22 cellular contexts compared by ENCODE assay signal in the genomic region with DNA sequence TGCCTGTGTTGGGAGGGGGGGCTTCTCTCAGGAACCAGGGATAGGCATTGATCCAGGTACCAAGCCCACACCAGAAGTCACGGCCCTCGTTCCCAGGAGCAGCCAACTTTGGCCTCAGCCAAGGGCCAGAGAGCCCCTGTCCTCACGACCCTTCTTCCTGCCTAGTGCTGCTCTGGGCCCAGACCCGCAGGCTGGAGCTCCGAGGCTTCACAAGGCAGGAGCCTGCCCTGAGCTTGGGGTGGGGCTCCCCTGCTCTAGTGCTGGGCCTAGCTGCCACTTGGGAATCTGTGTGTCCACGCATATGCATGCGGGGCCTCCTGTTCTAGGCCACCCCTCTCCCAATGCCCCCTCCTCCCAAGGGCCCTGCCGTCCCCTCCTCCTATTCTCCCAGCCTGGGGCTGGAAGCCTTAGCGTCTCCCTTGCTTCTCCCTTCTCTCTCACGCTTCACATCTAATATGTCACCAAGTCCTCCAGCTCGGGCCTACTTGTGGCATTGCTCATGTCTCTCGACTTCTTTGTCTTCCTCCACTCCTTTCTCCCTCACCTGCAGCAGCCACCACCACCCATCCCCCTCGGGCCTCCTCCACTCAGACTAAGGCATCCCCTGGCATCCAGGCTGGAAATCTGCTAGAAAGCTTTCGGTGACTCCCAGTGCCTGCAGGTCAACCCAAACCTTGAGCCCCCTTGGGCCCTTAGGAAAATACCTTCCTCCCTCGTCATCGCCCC. TPM values are rescaled to one million over a fixed set of nuclear protein-coding genes. Genes with fewer than 3 reads are reported as not detected.
DNase-seq lines count a peak whose midpoint lies in the region; ATAC-seq and TF ChIP-seq lines count a peak whose summit lies in the region.
"Had no signal": no experiment of that assay in that cellular context is flagged by ENCODE, and none has a peak within 500 bp of the region (broad histone marks: within the 10 kb centered on the region; RNA-seq: fewer than 3 reads in every experiment).

No MANE protein-coding gene starts in this region.

- TF ChIP-seq CTCF in CD4-positive, alpha-beta T cell (IDR thresholded peaks at IDR 0.05) = no peak
- TF ChIP-seq CTCF in HEK293 (tag by site-specific recombination; IDR thresholded peaks at IDR 0.05) (no peak), dorsolateral prefrontal cortex (IDR thresholded peaks at IDR 0.05 in 54 of 56, conservative IDR thresholded peaks at IDR 0.05 in 2 of 56; ENCODE audit: low read depth in 1 of 56, partially characterized antibody in 56 of 56) (no peak), neural progenitor cell (IDR thresholded peaks at IDR 0.05) (no peak)

- H2AFZ ChIP-seq in neural progenitor cell (replicated peaks) = no peak overlapping the region
- H2AFZ ChIP-seq: PC-9 had no signal

- no peaks in the 10 kb centered on the region for H3K79me2 ChIP-seq in neural progenitor cell (ENCODE audit: low read depth)

- peaks cover 27% of the 10 kb centered on the region for H4K20me1 ChIP-seq in neural progenitor cell (ENCODE audit: low read depth)

- no peaks in the 10 kb centered on the region for H3K9me3 ChIP-seq in CD4-positive, alpha-beta T cell (ENCODE audit: control insufficient read depth, low read length)
- no peaks in the 10 kb centered on the region for H3K9me3 ChIP-seq in HEK293 (ENCODE audit: control insufficient read depth, insufficient read depth, low read depth, low read length)
- no peaks in the 10 kb centered on the region for H3K9me3 ChIP-seq in neural progenitor cell (ENCODE audit: low read depth)

- H3K4me3 Mint-ChIP-seq in CD4-positive, alpha-beta T cell = peak overlapping the region; percentile 61
- H3K4me3 Mint-ChIP-seq in neural progenitor cell = peak overlapping the region; percentile 6
- H3K4me3 Mint-ChIP-seq in activated T-helper 1 cell treated with anti-CD3 and anti-CD28 coated beads, Interleukin-12 subunit alpha, Interleukin-12 subunit beta, Interleukin-2, Interleukin-4 antibody, amounts not matched to agents 30 ng/mL and 10 ng/mL and 1 ng/mL, durations not matched to agents 14 hours and 24 hours and 36 hours = no peak overlapping the region
- no peak overlapping the region for H3K4me3 Mint-ChIP-seq in stimulated activated naive B cell treated with anti-CD40 and anti-IgM and Interleukin-4, amounts not matched to agents 10 μg/mL and 1 μg/mL and 100 μg/mL, for 72 hours
- H3K4me3 Mint-ChIP-seq: B cell; CD8-positive, alpha-beta memory T cell had no signal

- no peaks in the 10 kb centered on the region for H3K9me3 Mint-ChIP-seq in CD4-positive, alpha-beta T cell
- H3K9me3 Mint-ChIP-seq in neural progenitor cell = peaks cover 2% of the 10 kb centered on the region
- H3K9me3 Mint-ChIP-seq in activated T-helper 1 cell treated with anti-CD3 and anti-CD28 coated beads, Interleukin-12 subunit alpha, Interleukin-12 subunit beta, Interleukin-2, Interleukin-4 antibody, amounts not matched to agents 30 ng/mL and 10 ng/mL and 1 ng/mL, durations not matched to agents 14 hours and 24 hours and 36 hours = no peaks in the 10 kb centered on the region
- no peaks in the 10 kb centered on the region for H3K9me3 Mint-ChIP-seq in stimulated activated naive B cell treated with anti-CD40 and anti-IgM and Interleukin-4, amounts not matched to agents 10 μg/mL and 1 μg/mL and 100 μg/mL, for 72 hours
- H3K9me3 Mint-ChIP-seq: T-cell had no signal

- H3K4me3 ChIP-seq in HEK293 (ENCODE audit: low read depth, low read length) (no peak overlapping the region), dorsolateral prefrontal cortex (peak overlapping the region in 34 of 59 donors; percentile 18 to 74 (median 62)), neural progenitor cell (no peak overlapping the region)
- H3K4me3 ChIP-seq: PC-9 had no signal

- CTCF ChIA-PET in CD4-positive, alpha-beta T cell (lab: Charles Lee) = no interaction called here
- CTCF ChIA-PET in HEK293 (lab: Yijun Ruan, JAX) = interaction anchor here (0.6 to 3.1 kb wide), 9 partner anchors 8 to 589 kb away, joined by 3 to 20 read pairs (median 4); no protein-coding TSS in a partner anchor

- H3K4me1 Mint-ChIP-seq in CD4-positive, alpha-beta T cell (ENCODE audit: low read depth) = peaks cover 25% of the 10 kb centered on the region
- H3K4me1 Mint-ChIP-seq in neural progenitor cell = peaks cover 43% of the 10 kb centered on the region
- H3K4me1 Mint-ChIP-seq in activated T-helper 1 cell treated with anti-CD3 and anti-CD28 coated beads, Interleukin-12 subunit alpha, Interleukin-12 subunit beta, Interleukin-2, Interleukin-4 antibody, amounts not matched to agents 30 ng/mL and 10 ng/mL and 1 ng/mL, durations not matched to agents 14 hours and 24 hours and 36 hours (ENCODE audit: low read depth) = peaks cover 16% of the 10 kb centered on the region
- H3K4me1 Mint-ChIP-seq in stimulated activated naive B cell treated with anti-CD40 and anti-IgM and Interleukin-4, amounts not matched to agents 10 μg/mL and 1 μg/mL and 100 μg/mL, for 72 hours = peaks cover 30 to 39% of the 10 kb centered on the region in 2 donors

- no peak overlapping the region for H3K9ac ChIP-seq in neural progenitor cell

- H3K4me1 ChIP-seq in HEK293 (ENCODE audit: control insufficient read depth, insufficient read depth, low read length) (no peaks in the 10 kb centered on the region), neural progenitor cell (peaks cover 52% of the 10 kb centered on the region)

- H3K4me2 ChIP-seq in neural progenitor cell = no peak overlapping the region

- DNase-seq in CD4-positive, alpha-beta T cell = no peak
- no peak for DNase-seq in dorsolateral prefrontal cortex
- no peak for DNase-seq in neural progenitor cell (ENCODE audit: low spot score)
- DNase-seq in activated T-helper 1 cell treated with anti-CD3 and anti-CD28 coated beads, Interleukin-12 subunit alpha, Interleukin-12 subunit beta, Interleukin-2, Interleukin-4 antibody, amounts not matched to agents 30 ng/mL and 10 ng/mL and 1 ng/mL, durations not matched to agents 14 hours and 24 hours and 36 hours (ENCODE audit: low spot score) = no peak
- DNase-seq in stimulated activated naive B cell treated with anti-CD40 and anti-IgM and Interleukin-4, amounts not matched to agents 10 μg/mL and 1 μg/mL and 100 μg/mL, for 72 hours = no peak
- no peak for DNase-seq in A172 (ENCODE audit: low spot score)
- DNase-seq: CD8-positive, alpha-beta memory T cell; DMS 273 treated with DMSO at 0.1 percent for 48 hours; GF-D8; KG1; MM.1S; NCI-H1048; NCI-H1694 treated with DMSO at 0.1 percent for 48 hours; NCI-H2171 treated with DMSO at 0.1 percent for 48 hours; NK-92 treated with Interleukin-12 subunit alpha and Interleukin-12 subunit beta, amount 100 ng/mL, for 24 hours; PC-9; RPMI8226; T-cell had no signal

- H3F3A ChIP-seq in neural progenitor cell (ENCODE audit: low read depth) = peaks cover 42% of the 10 kb centered on the region

- peaks cover 81% of the 10 kb centered on the region for H3K27me3 ChIP-seq in CD4-positive, alpha-beta T cell (ENCODE audit: control insufficient read depth, insufficient read depth, low read length)
- H3K27me3 ChIP-seq in dorsolateral prefrontal cortex (peaks cover 0 to 62% (median 18%) of the 10 kb centered on the region in 45 donors), neural progenitor cell (peaks cover 41% of the 10 kb centered on the region)

- H3K36me3 Mint-ChIP-seq in CD4-positive, alpha-beta T cell (ENCODE audit: low read depth) = no peaks in the 10 kb centered on the region
- H3K36me3 Mint-ChIP-seq in neural progenitor cell = no peaks in the 10 kb centered on the region
- no peaks in the 10 kb centered on the region for H3K36me3 Mint-ChIP-seq in activated T-helper 1 cell treated with anti-CD3 and anti-CD28 coated beads, Interleukin-12 subunit alpha, Interleukin-12 subunit beta, Interleukin-2, Interleukin-4 antibody, amounts not matched to agents 30 ng/mL and 10 ng/mL and 1 ng/mL, durations not matched to agents 14 hours and 24 hours and 36 hours (ENCODE audit: low read depth)
- H3K36me3 Mint-ChIP-seq in stimulated activated naive B cell treated with anti-CD40 and anti-IgM and Interleukin-4, amounts not matched to agents 10 μg/mL and 1 μg/mL and 100 μg/mL, for 72 hours = no peaks in the 10 kb centered on the region
- H3K36me3 Mint-ChIP-seq: T-cell had no signal

- H3K27ac Mint-ChIP-seq in CD4-positive, alpha-beta T cell = no peak overlapping the region
- H3K27ac Mint-ChIP-seq in neural progenitor cell = no peak overlapping the region
- no peak overlapping the region for H3K27ac Mint-ChIP-seq in activated T-helper 1 cell treated with anti-CD3 and anti-CD28 coated beads, Interleukin-12 subunit alpha, Interleukin-12 subunit beta, Interleukin-2, Interleukin-4 antibody, amounts not matched to agents 30 ng/mL and 10 ng/mL and 1 ng/mL, durations not matched to agents 14 hours and 24 hours and 36 hours
- H3K27ac Mint-ChIP-seq in stimulated activated naive B cell treated with anti-CD40 and anti-IgM and Interleukin-4, amounts not matched to agents 10 μg/mL and 1 μg/mL and 100 μg/mL, for 72 hours = no peak overlapping the region
- H3K27ac Mint-ChIP-seq: B cell, T-cell had no signal

- POLR2A ChIA-PET in CD4-positive, alpha-beta T cell (lab: Charles Lee) = no interaction called here
- POLR2A ChIA-PET in HEK293 (lab: Yijun Ruan, JAX) = no interaction called here

- H3K27me3 Mint-ChIP-seq in CD4-positive, alpha-beta T cell = peaks cover 73% of the 10 kb centered on the region
- H3K27me3 Mint-ChIP-seq in neural progenitor cell (ENCODE audit: insufficient read depth, low read depth) = peaks cover 56% of the 10 kb centered on the region
- H3K27me3 Mint-ChIP-seq in activated T-helper 1 cell treated with anti-CD3 and anti-CD28 coated beads, Interleukin-12 subunit alpha, Interleukin-12 subunit beta, Interleukin-2, Interleukin-4 antibody, amounts not matched to agents 30 ng/mL and 10 ng/mL and 1 ng/mL, durations not matched to agents 14 hours and 24 hours and 36 hours (ENCODE audit: insufficient read depth) = peaks cover 49% of the 10 kb centered on the region
- peaks cover 75 to 80% of the 10 kb centered on the region in 2 donors for H3K27me3 Mint-ChIP-seq in stimulated activated naive B cell treated with anti-CD40 and anti-IgM and Interleukin-4, amounts not matched to agents 10 μg/mL and 1 μg/mL and 100 μg/mL, for 72 hours

- H3K36me3 ChIP-seq in HEK293 (ENCODE audit: control insufficient read depth in 2 of 2, insufficient read depth in 1 of 2, low read length in 2 of 2) (no peaks in the 10 kb centered on the region), neural progenitor cell (no peaks in the 10 kb centered on the region)

- ATAC-seq in CD4-positive, alpha-beta T cell (ENCODE audit: poor library complexity) = no peak
- no peak for ATAC-seq in stimulated activated naive B cell treated with anti-CD40 and anti-IgM and Interleukin-4, amounts not matched to agents 10 μg/mL and 1 μg/mL and 100 μg/mL, for 72 hours (replicated peaks)
- ATAC-seq: T-cell had no signal

- H3K27ac ChIP-seq in CD4-positive, alpha-beta T cell (ENCODE audit: low read depth, low read length) = no peak overlapping the region
- H3K27ac ChIP-seq in HEK293 (ENCODE audit: extremely low read depth, low read depth, low read length) (no peak overlapping the region), dorsolateral prefrontal cortex (peak overlapping the region in 28 of 59 donors; percentile 5 to 91 (median 47)), neural progenitor cell (no peak overlapping the region)
- H3K27ac ChIP-seq: C4-2B, PC-9 had no signal

- intact Hi-C loops in CD4-positive, alpha-beta T cell (cut with DNase I, micrococcal nuclease) = no loop called here
- intact Hi-C loops in dorsolateral prefrontal cortex (cut with DNase I) = loop anchor here in 1 of 2 donors (10.0 kb wide), 1 partner anchor 159 kb away; no protein-coding TSS in a partner anchor
- intact Hi-C loops in activated T-helper 1 cell treated with anti-CD3 and anti-CD28 coated beads, Interleukin-12 subunit alpha, Interleukin-12 subunit beta, Interleukin-2, Interleukin-4 antibody, amounts not matched to agents 30 ng/mL and 10 ng/mL and 1 ng/mL, durations not matched to agents 14 hours and 24 hours and 36 hours (cut with micrococcal nuclease) = loop anchor here (2.0 kb wide), 1 partner anchor 145 kb away; no protein-coding TSS in a partner anchor

RNA-seq across cellular contexts. Expression of a gene that starts 3.4 kb away (rescaled TPM):
- total RNA-seq in CD4-positive, alpha-beta T cell = not detected
- total RNA-seq in dorsolateral prefrontal cortex (100 to 1,000 TPM in 13 of 120 experiments, 10 to 100 TPM in 107; 23.7 to 116 (median 81.0) TPM), neural progenitor cell (ENCODE audit: low replicate concordance) (1.2 and 3.6 TPM in 2 replicates)
- not detected in 2 replicates for total RNA-seq in activated T-helper 1 cell treated with anti-CD3 and anti-CD28 coated beads, Interleukin-12 subunit alpha, Interleukin-12 subunit beta, Interleukin-2, Interleukin-4 antibody, amounts not matched to agents 30 ng/mL and 10 ng/mL and 1 ng/mL, durations not matched to agents 14 hours and 24 hours and 36 hours
- 2.9 and 3.4 TPM in 2 replicates for total RNA-seq in A172 (2014; rRNA removed; shearing (Covaris generic))
- total RNA-seq: B cell; CD8-positive, alpha-beta memory T cell; SK-MEL-5; T-cell had no signal

Comparison
In these comparisons a context has a peak if more than half of its experiments do, and no peak if none do; other contexts are left out.
1. H3K4me3 Mint-ChIP-seq: peak in CD4-positive, alpha-beta T cell (single experiment) and neural progenitor cell (single experiment); none in activated T-helper 1 cell treated with anti-CD3 and anti-CD28 coated beads, Interleukin-12 subunit alpha, Interleukin-12 subunit beta, Interleukin-2, Interleukin-4 antibody, amounts not matched to agents 30 ng/mL and 10 ng/mL and 1 ng/mL, durations not matched to agents 14 hours and 24 hours and 36 hours (single experiment) and stimulated activated naive B cell treated with anti-CD40 and anti-IgM and Interleukin-4, amounts not matched to agents 10 μg/mL and 1 μg/mL and 100 μg/mL, for 72 hours (0 of 2).
2. H3K4me3 ChIP-seq: peak in dorsolateral prefrontal cortex (34 of 59); none in HEK293 (single experiment) and neural progenitor cell (single experiment).